ENCODE assay signal across 9 cellular contexts in genomic region chr3:154095832-154096421, GRCh38. TPM values are rescaled to one million over a fixed set of nuclear protein-coding genes. Genes with fewer than 3 reads are reported as not detected.
DNase-seq lines count a peak whose midpoint lies in the region; ATAC-seq and TF ChIP-seq lines count a peak whose summit lies in the region.
"Had no signal": no experiment of that assay in that cellular context is flagged by ENCODE, and none has a peak within 500 bp of the region (broad histone marks: within the 10 kb centered on the region; RNA-seq: fewer than 3 reads in every experiment).

No MANE protein-coding gene starts in this region.

- no peak for ATAC-seq in HG02870 (IDR thresholded peaks at IDR 0.05; ENCODE audit: unreplicated experiment)

- H3F3A ChIP-seq in smooth muscle cell (ENCODE audit: low read depth): no peaks in the 10 kb centered on the region

- DNase-seq in NCI-H510A treated with DMSO at 0.1 percent for 48 hours (lab: John Stamatoyannopoulos, UW): peak; percentile 12
- no peak for DNase-seq in NCI-H510A (lab: John Stamatoyannopoulos, UW)
- peak; percentile 36 for DNase-seq in fibroblast of gingiva (ENCODE audit: low read depth)
- no peak for DNase-seq in smooth muscle cell (lab: John Stamatoyannopoulos, UW; ENCODE audit: unreplicated experiment)
- DNase-seq in NCI-H2029 treated with DMSO at 0.1 percent for 48 hours (lab: John Stamatoyannopoulos, UW): no peak
- no peak for DNase-seq in NCI-H2029 (lab: John Stamatoyannopoulos, UW)
- DNase-seq: activated CD4-positive, alpha-beta T cell treated with anti-CD3 and anti-CD28 coated beads for 4 hours had no signal

- peak; percentile 76 for TF ChIP-seq CTCF in OCI-LY3 (IDR thresholded peaks at IDR 0.05; ENCODE audit: low read depth, low read length)
- peak; percentile 38 for TF ChIP-seq CTCF in smooth muscle cell (IDR thresholded peaks at IDR 0.05; ENCODE audit: borderline replicate concordance, insufficient read depth, poor library complexity, severe bottlenecking)

- no peak overlapping the region for H3K9ac ChIP-seq in OCI-LY3 (ENCODE audit: low read length)
- no peak overlapping the region for H3K9ac ChIP-seq in smooth muscle cell (ENCODE audit: low read depth)

- no peaks in the 10 kb centered on the region for H3K9me3 ChIP-seq in OCI-LY3 (ENCODE audit: insufficient read depth, low read length)
- no peaks in the 10 kb centered on the region for H3K9me3 ChIP-seq in smooth muscle cell (replicated peaks; ENCODE audit: low read depth)

- H3K79me2 ChIP-seq in OCI-LY3 (ENCODE audit: low read length) (no peaks in the 10 kb centered on the region), smooth muscle cell (ENCODE audit: low read depth) (no peaks in the 10 kb centered on the region)

- H3K4me1 ChIP-seq in OCI-LY3 (ENCODE audit: low read length): no peaks in the 10 kb centered on the region
- no peaks in the 10 kb centered on the region for H3K4me1 ChIP-seq in smooth muscle cell (ENCODE audit: low read depth)

- H2AFZ ChIP-seq in OCI-LY3 (ENCODE audit: low read depth, low read length): no peak overlapping the region
- no peak overlapping the region for H2AFZ ChIP-seq in smooth muscle cell (ENCODE audit: low read depth)

- WGBS in smooth muscle cell (ENCODE audit: low lambda C conversion rate): 88% methylated on average over 3 of the region's 3 CpGs

- no peaks in the 10 kb centered on the region for H3K36me3 ChIP-seq in OCI-LY3 (replicated peaks; ENCODE audit: low read depth, low read length)
- no peaks in the 10 kb centered on the region for H3K36me3 ChIP-seq in smooth muscle cell (ENCODE audit: low read depth)

- H4K20me1 ChIP-seq in OCI-LY3 (ENCODE audit: insufficient read depth, low read length): no peaks in the 10 kb centered on the region
- no peaks in the 10 kb centered on the region for H4K20me1 ChIP-seq in smooth muscle cell (ENCODE audit: low read depth)

- H3K27ac ChIP-seq in OCI-LY3 (ENCODE audit: low read length): no peak overlapping the region
- H3K27ac ChIP-seq in smooth muscle cell (ENCODE audit: low read depth): no peak overlapping the region

- H3K4me3 ChIP-seq in OCI-LY3 (ENCODE audit: low read length) (no peak overlapping the region), smooth muscle cell (no peak overlapping the region)

- H3K4me2 ChIP-seq in OCI-LY3 (ENCODE audit: low read length) (no peak overlapping the region), smooth muscle cell (no peak overlapping the region)

- H3K27me3 ChIP-seq in OCI-LY3 (ENCODE audit: low read depth, low read length): no peaks in the 10 kb centered on the region
- no peaks in the 10 kb centered on the region for H3K27me3 ChIP-seq in smooth muscle cell (ENCODE audit: low read depth)

RNA-seq across cellular contexts. Expression of gene ARHGEF26, which starts 25.3 kb away (rescaled TPM):
- 0.63 and 1.4 TPM in 2 replicates for total RNA-seq in smooth muscle cell
- 0.07 and 0.83 TPM in 2 replicates for polyA plus RNA-seq in smooth muscle cell

Comparison
In these comparisons a context has a peak if more than half of its experiments do, and no peak if none do; other contexts are left out.
1. DNase-seq: peak in NCI-H510A treated with DMSO at 0.1 percent for 48 hours (single experiment) and fibroblast of gingiva (single experiment); none in NCI-H510A (single experiment), smooth muscle cell (single experiment), NCI-H2029 treated with DMSO at 0.1 percent for 48 hours (single experiment) and NCI-H2029 (single experiment).